Comparison of ENCODE assay signal across 19 cellular contexts in genomic region chr19:29206453-29206852, GRCh38. TPM values are rescaled to one million over a fixed set of nuclear protein-coding genes. Genes with fewer than 3 reads are reported as not detected.
DNase-seq lines count a peak whose midpoint lies in the region; ATAC-seq and TF ChIP-seq lines count a peak whose summit lies in the region.
"Had no signal": no experiment of that assay in that cellular context is flagged by ENCODE, and none has a peak within 500 bp of the region (broad histone marks: within the 10 kb centered on the region; RNA-seq: fewer than 3 reads in every experiment).

No MANE protein-coding gene starts in this region.

- H3K79me1 ChIP-seq in mesendoderm (ENCODE audit: low read length) = peaks cover 3% of the 10 kb centered on the region

- H2BK5ac ChIP-seq in mesendoderm (ENCODE audit: low read length) = no peak overlapping the region

- no peaks in the 10 kb centered on the region for H3K9me3 ChIP-seq in upper lobe of left lung
- H3K9me3 ChIP-seq: SJSA1 had no signal

- H4K8ac ChIP-seq in mesendoderm (ENCODE audit: low read depth, low read length) = no peak overlapping the region

- H3K18ac ChIP-seq in mesendoderm (ENCODE audit: low read length) = no peak overlapping the region

- no peak overlapping the region for H3K4me2 ChIP-seq in mesendoderm (ENCODE audit: low read length)

- peaks cover 12% of the 10 kb centered on the region for H3K36me3 Mint-ChIP-seq in activated naive CD8-positive, alpha-beta T cell
- H3K36me3 Mint-ChIP-seq in activated naive CD8-positive, alpha-beta T cell treated with anti-CD3 and anti-CD28 coated beads, Interleukin-2, amount 50 U/mL, for 24 hours (ENCODE audit: low read depth) = peaks cover 51% of the 10 kb centered on the region
- peaks cover 87% of the 10 kb centered on the region for H3K36me3 Mint-ChIP-seq in activated T-helper 17 cell treated with anti-CD3 and anti-CD28 coated beads, Interleukin-2, amount 50 U/mL, for 72 hours (ENCODE audit: low read depth)

- no peak overlapping the region for H3K56ac ChIP-seq in mesendoderm (ENCODE audit: low read length)

- H3K36me3 ChIP-seq in mesendoderm (ENCODE audit: control insufficient read depth, insufficient read depth, low read length) = no peaks in the 10 kb centered on the region
- peaks cover 5 to 27% (median 10%) of the 10 kb centered on the region in 4 donors for H3K36me3 ChIP-seq in upper lobe of left lung

- no peak overlapping the region for H3K9ac ChIP-seq in mesendoderm (ENCODE audit: low read length)

- H3K4me3 ChIP-seq in mesendoderm (ENCODE audit: low read length) (no peak overlapping the region), upper lobe of left lung (no peak overlapping the region)
- H3K4me3 ChIP-seq: SJSA1 had no signal

- DNase-seq in activated naive CD8-positive, alpha-beta T cell treated with anti-CD3 and anti-CD28 coated beads, Interleukin-2, amount 50 U/mL, for 24 hours = no peak
- DNase-seq in mesendoderm (peak; percentile 31), upper lobe of left lung (no peak), NCI-H524 treated with DMSO at 0.1 percent for 48 hours (lab: John Stamatoyannopoulos, UW) (no peak), C1 segment of cervical spinal cord (lab: John Stamatoyannopoulos, UW) (no peak)
- DNase-seq: DMS53, GDM1, GOT3, Karpas-422, NCI-H1694, NCI-H2081, NCI-H2171 treated with DMSO at 0.1 percent for 48 hours, NCI-H526 had no signal

- TF ChIP-seq CTCF in upper lobe of left lung (IDR thresholded peaks at IDR 0.05) = no peak

- no peak overlapping the region for H3K4me3 Mint-ChIP-seq in activated naive CD8-positive, alpha-beta T cell
- no peak overlapping the region for H3K4me3 Mint-ChIP-seq in activated naive CD8-positive, alpha-beta T cell treated with anti-CD3 and anti-CD28 coated beads, Interleukin-2, amount 50 U/mL, for 24 hours
- no peak overlapping the region for H3K4me3 Mint-ChIP-seq in activated T-helper 17 cell treated with anti-CD3 and anti-CD28 coated beads, Interleukin-2, amount 50 U/mL, for 72 hours
- H3K4me3 Mint-ChIP-seq: CD14-positive monocyte, IgD-negative memory B cell had no signal

- H3K9me3 Mint-ChIP-seq in activated naive CD8-positive, alpha-beta T cell (ENCODE audit: low read depth) = peaks cover 4% of the 10 kb centered on the region
- peaks cover 4% of the 10 kb centered on the region for H3K9me3 Mint-ChIP-seq in activated naive CD8-positive, alpha-beta T cell treated with anti-CD3 and anti-CD28 coated beads, Interleukin-2, amount 50 U/mL, for 24 hours
- H3K9me3 Mint-ChIP-seq in activated T-helper 17 cell treated with anti-CD3 and anti-CD28 coated beads, Interleukin-2, amount 50 U/mL, for 72 hours = peaks cover 4% of the 10 kb centered on the region

- H3K27ac Mint-ChIP-seq in activated naive CD8-positive, alpha-beta T cell = peak overlapping the region; percentile 24
- H3K27ac Mint-ChIP-seq in activated naive CD8-positive, alpha-beta T cell treated with anti-CD3 and anti-CD28 coated beads, Interleukin-2, amount 50 U/mL, for 24 hours = no peak overlapping the region
- peak overlapping the region; percentile 33 for H3K27ac Mint-ChIP-seq in activated T-helper 17 cell treated with anti-CD3 and anti-CD28 coated beads, Interleukin-2, amount 50 U/mL, for 72 hours

- peaks cover 49% of the 10 kb centered on the region for H3K4me1 Mint-ChIP-seq in activated naive CD8-positive, alpha-beta T cell (ENCODE audit: low read depth)
- peaks cover 39% of the 10 kb centered on the region for H3K4me1 Mint-ChIP-seq in activated naive CD8-positive, alpha-beta T cell treated with anti-CD3 and anti-CD28 coated beads, Interleukin-2, amount 50 U/mL, for 24 hours
- H3K4me1 Mint-ChIP-seq in activated T-helper 17 cell treated with anti-CD3 and anti-CD28 coated beads, Interleukin-2, amount 50 U/mL, for 72 hours = peaks cover 33% of the 10 kb centered on the region

- H3K4me1 ChIP-seq in mesendoderm (ENCODE audit: control insufficient read depth, low read depth, low read length) (no peaks in the 10 kb centered on the region), upper lobe of left lung (peaks cover 3 to 20% (median 12%) of the 10 kb centered on the region in 4 donors)

- no peak overlapping the region for H2BK120ac ChIP-seq in mesendoderm (ENCODE audit: low read depth, low read length)

- no peak overlapping the region for H3K27ac ChIP-seq in mesendoderm (ENCODE audit: low read depth, low read length)
- H3K27ac ChIP-seq in upper lobe of left lung = no peak overlapping the region
- H3K27ac ChIP-seq: SJSA1 had no signal

- H2AK5ac ChIP-seq in mesendoderm (ENCODE audit: low read length) = no peak overlapping the region

- H3K4ac ChIP-seq in mesendoderm (ENCODE audit: low read depth, low read length) = no peak overlapping the region

- WGBS in mesendoderm (ENCODE audit: extremely low coverage, insufficient coverage, low lambda C conversion rate) = no CpG with 5 or more reads among the region's 3 CpGs
- WGBS in upper lobe of left lung, 2 donors = 87 to 88% methylated on average over 3 of the region's 3 CpGs

- no peak overlapping the region for H3K23ac ChIP-seq in mesendoderm (ENCODE audit: low read length)

- ATAC-seq in activated naive CD8-positive, alpha-beta T cell treated with anti-CD3 and anti-CD28 coated beads, Interleukin-2, amount 50 U/mL, for 24 hours = no peak
- ATAC-seq in activated T-helper 17 cell treated with anti-CD3 and anti-CD28 coated beads, Interleukin-2, amount 50 U/mL, for 72 hours (replicated peaks) = no peak
- no peak for ATAC-seq in upper lobe of left lung (ENCODE audit: low FRiP score in 2 of 2)
- ATAC-seq: HCT116 had no signal

- no peak for TF ChIP-seq EP300 in upper lobe of left lung (IDR thresholded peaks at IDR 0.05)

- H4K5ac ChIP-seq in mesendoderm (ENCODE audit: low read length) = no peak overlapping the region

- H3K27me3 Mint-ChIP-seq in activated naive CD8-positive, alpha-beta T cell = no peaks in the 10 kb centered on the region
- no peaks in the 10 kb centered on the region for H3K27me3 Mint-ChIP-seq in activated naive CD8-positive, alpha-beta T cell treated with anti-CD3 and anti-CD28 coated beads, Interleukin-2, amount 50 U/mL, for 24 hours
- H3K27me3 Mint-ChIP-seq in activated T-helper 17 cell treated with anti-CD3 and anti-CD28 coated beads, Interleukin-2, amount 50 U/mL, for 72 hours = no peaks in the 10 kb centered on the region
- H3K27me3 Mint-ChIP-seq: IgD-negative memory B cell had no signal

- H3K27me3 ChIP-seq in mesendoderm (ENCODE audit: insufficient read depth, low read length, poor library complexity) = no peaks in the 10 kb centered on the region
- H3K27me3 ChIP-seq in upper lobe of left lung = no peaks in the 10 kb centered on the region
- H3K27me3 ChIP-seq: SJSA1 had no signal

- no peak overlapping the region for H2BK15ac ChIP-seq in mesendoderm (replicated peaks; ENCODE audit: low read depth)

- no peak for TF ChIP-seq POLR2A in upper lobe of left lung (IDR thresholded peaks at IDR 0.05)

- H3K79me2 ChIP-seq in mesendoderm (ENCODE audit: control insufficient read depth, insufficient read depth, low read length) = peaks cover 21% of the 10 kb centered on the region

RNA-seq across cellular contexts. Expression of gene UQCRFS1, which starts 6.5 kb away (rescaled TPM):
- 10 to 100 TPM; 23.1 to 44.2 TPM for total RNA-seq in activated T-helper 17 cell treated with anti-CD3 and anti-CD28 coated beads, Interleukin-2, amount 50 U/mL, for 72 hours
- polyA plus RNA-seq in mesendoderm (2013, experiment 1 of 2) = 39.7 TPM
- 40.9 TPM for polyA plus RNA-seq in mesendoderm (2013, experiment 2 of 2)
- 10 to 100 TPM in 5 of 6 donors, 1 to 10 TPM in 1; 9.4 to 36.6 (median 20.0) TPM for total RNA-seq in upper lobe of left lung
